Comparison of ENCODE assay signal across 11 cellular contexts in genomic region chr12:51395283-51396230, GRCh38. TPM values are rescaled to one million over a fixed set of nuclear protein-coding genes. Genes with fewer than 3 reads are reported as not detected.
DNase-seq lines count a peak whose midpoint lies in the region; ATAC-seq and TF ChIP-seq lines count a peak whose summit lies in the region.
"Had no signal": no experiment of that assay in that cellular context is flagged by ENCODE, and none has a peak within 500 bp of the region (broad histone marks: within the 10 kb centered on the region; RNA-seq: fewer than 3 reads in every experiment).

No MANE protein-coding gene starts in this region.

- intact Hi-C loops in activated CD4-positive, alpha-beta memory T cell treated with anti-CD3 and anti-CD28 coated beads for 36 hours (cut with micrococcal nuclease), result loop anchor here (10.0 kb wide), 2 partner anchors 429 to 579 kb away; no protein-coding TSS in a partner anchor

- no peak for DNase-seq in activated CD4-positive, CD25-positive, alpha-beta regulatory T cell (lab: John Stamatoyannopoulos, UW)
- peak; percentile 55 for DNase-seq in activated CD4-positive, alpha-beta memory T cell treated with anti-CD3 and anti-CD28 coated beads for 36 hours
- DNase-seq in progenitor cell of endocrine pancreas (ENCODE audit: low spot score, unreplicated experiment), result no peak
- no peak for DNase-seq in HK-2 (ENCODE audit: unreplicated experiment)
- DNase-seq: dermis blood vessel endothelial cell had no signal

- CTCF ChIA-PET in activated CD4-positive, alpha-beta memory T cell treated with anti-CD3 and anti-CD28 coated beads for 36 hours (lab: Charles Lee), result interaction anchor here (0.6 to 3.2 kb wide), 10 partner anchors 9 to 1881 kb away, joined by 3 to 12 read pairs (median 4); no protein-coding TSS in a partner anchor

- H3K36me3 Mint-ChIP-seq in activated CD4-positive, alpha-beta memory T cell treated with anti-CD3 and anti-CD28 coated beads for 36 hours, result no peaks in the 10 kb centered on the region
- H3K36me3 Mint-ChIP-seq in progenitor cell of endocrine pancreas (ENCODE audit: insufficient read depth), result no peaks in the 10 kb centered on the region

- H3K4me3 ChIP-seq in rectal smooth muscle tissue (ENCODE audit: low read length), result peak overlapping the region; percentile 18
- H3K4me3 ChIP-seq: SK-N-MC had no signal

- TF ChIP-seq CTCF in progenitor cell of endocrine pancreas (IDR thresholded peaks at IDR 0.05; ENCODE audit: unreplicated experiment), result no peak

- H3K9me3 Mint-ChIP-seq in activated CD4-positive, alpha-beta memory T cell treated with anti-CD3 and anti-CD28 coated beads for 36 hours, result no peaks in the 10 kb centered on the region
- no peaks in the 10 kb centered on the region for H3K9me3 Mint-ChIP-seq in progenitor cell of endocrine pancreas (ENCODE audit: low read depth)

- peak; percentile 11 to 37 for ATAC-seq in activated CD4-positive, CD25-positive, alpha-beta regulatory T cell treated with anti-CD3 and anti-CD28 coated beads, Interleukin-2, amount 50 U/mL, for 24 hours
- ATAC-seq in HG02852 (IDR thresholded peaks at IDR 0.05; ENCODE audit: unreplicated experiment) (peak; percentile 44), HG02678 (IDR thresholded peaks at IDR 0.05; ENCODE audit: unreplicated experiment) (no peak)

- POLR2A ChIA-PET in activated CD4-positive, alpha-beta memory T cell treated with anti-CD3 and anti-CD28 coated beads for 36 hours (lab: Charles Lee), result interaction anchor here (0.5 to 3.3 kb wide), 3 partner anchors 17 to 157 kb away, joined by 5 to 11 read pairs (median 5); partner anchors contain the start of gene DAZAP2

- peaks cover 43% of the 10 kb centered on the region for H3K4me1 Mint-ChIP-seq in activated CD4-positive, alpha-beta memory T cell treated with anti-CD3 and anti-CD28 coated beads for 36 hours (ENCODE audit: low read depth)
- H3K4me1 Mint-ChIP-seq in progenitor cell of endocrine pancreas (ENCODE audit: low read depth), result peaks cover 3% of the 10 kb centered on the region

- H3K9ac ChIP-seq in rectal smooth muscle tissue (ENCODE audit: low read length), result no peak overlapping the region

- H3K27me3 Mint-ChIP-seq in activated CD4-positive, alpha-beta memory T cell treated with anti-CD3 and anti-CD28 coated beads for 36 hours, result no peaks in the 10 kb centered on the region
- peaks cover 55% of the 10 kb centered on the region for H3K27me3 Mint-ChIP-seq in progenitor cell of endocrine pancreas

- H3K27ac ChIP-seq in rectal smooth muscle tissue (ENCODE audit: low read depth, low read length), result no peak overlapping the region
- H3K27ac ChIP-seq: SK-N-MC had no signal

- H3K36me3 ChIP-seq in rectal smooth muscle tissue (ENCODE audit: control insufficient read depth, insufficient read depth, low read length), result no peaks in the 10 kb centered on the region

- no peak overlapping the region for H3K27ac Mint-ChIP-seq in activated CD4-positive, alpha-beta memory T cell treated with anti-CD3 and anti-CD28 coated beads for 36 hours
- no peak overlapping the region for H3K27ac Mint-ChIP-seq in progenitor cell of endocrine pancreas

- H3K4me1 ChIP-seq in rectal smooth muscle tissue (ENCODE audit: control insufficient read depth, insufficient read depth, low read length), result no peaks in the 10 kb centered on the region

- H3K4me3 Mint-ChIP-seq in activated CD4-positive, alpha-beta memory T cell treated with anti-CD3 and anti-CD28 coated beads for 36 hours, result peak overlapping the region; percentile 9
- no peak overlapping the region for H3K4me3 Mint-ChIP-seq in progenitor cell of endocrine pancreas (ENCODE audit: low read depth)

- peaks cover 4% of the 10 kb centered on the region for H3K27me3 ChIP-seq in rectal smooth muscle tissue (ENCODE audit: control insufficient read depth, insufficient read depth, low read length)

RNA-seq across cellular contexts. Expression of gene GALNT6, which starts 4.4 kb away (rescaled TPM):
- 10 to 100 TPM; 13.1 to 15.8 TPM for total RNA-seq in activated CD4-positive, alpha-beta memory T cell treated with anti-CD3 and anti-CD28 coated beads for 36 hours
- 3.7 and 4.7 TPM in 2 replicates for total RNA-seq in progenitor cell of endocrine pancreas

RNA-seq across cellular contexts. Expression of gene SLC4A8, which starts 29.1 kb away (rescaled TPM):
- total RNA-seq in activated CD4-positive, alpha-beta memory T cell treated with anti-CD3 and anti-CD28 coated beads for 36 hours, result 1 to 10 TPM; 1.8 to 3.7 TPM
- total RNA-seq in progenitor cell of endocrine pancreas, result 10.6 and 11.8 TPM in 2 replicates

RNA-seq across cellular contexts. Expression of gene CELA1, which starts 49.1 kb away (rescaled TPM):
- under 1 TPM in 1 of 2 experiments, not detected in 1; 0.24 TPM for total RNA-seq in activated CD4-positive, alpha-beta memory T cell treated with anti-CD3 and anti-CD28 coated beads for 36 hours
- not detected in 2 replicates for total RNA-seq in progenitor cell of endocrine pancreas
- total RNA-seq: A172, dermis blood vessel endothelial cell had no signal
